Comparison of ENCODE assay signal across 8 cellular contexts in genomic region chr20:47360207-47360488, GRCh38. TPM values are rescaled to one million over a fixed set of nuclear protein-coding genes. Genes with fewer than 3 reads are reported as not detected.
DNase-seq lines count a peak whose midpoint lies in the region; ATAC-seq and TF ChIP-seq lines count a peak whose summit lies in the region.

No MANE protein-coding gene starts in this region.

- ATAC-seq in left colon (peak; percentile 49), GM18502 (IDR thresholded peaks at IDR 0.05; ENCODE audit: poor library complexity, unreplicated experiment) (no peak), GM21786 (IDR thresholded peaks at IDR 0.05; ENCODE audit: unreplicated experiment) (no peak)

- TF ChIP-seq CTCF in ascending aorta (IDR thresholded peaks at IDR 0.05) (no peak), type B pancreatic cell (conservative IDR thresholded peaks at IDR 0.05) (no peak)

- H3K4me3 Mint-ChIP-seq in type B pancreatic cell: peak overlapping the region; percentile 79

- H3K27ac Mint-ChIP-seq in type B pancreatic cell: no peak overlapping the region

- peaks cover 43 to 65% of the 10 kb centered on the region in 2 donors for H3K4me1 ChIP-seq in ascending aorta

- intact Hi-C loops in ascending aorta (cut with DNase I): loop anchor here (1.0 to 2.0 kb wide), 3 partner anchors 25 to 86 kb away; no protein-coding TSS in a partner anchor
- intact Hi-C loops in left colon (cut with DNase I, micrococcal nuclease): no loop called here

- H3K36me3 ChIP-seq in ascending aorta: no peaks in the 10 kb centered on the region

- H3K27ac ChIP-seq in ascending aorta: peak overlapping the region; percentile 95 to 99

- H3K36me3 Mint-ChIP-seq in type B pancreatic cell: no peaks in the 10 kb centered on the region

- H3K9me3 ChIP-seq in ascending aorta: no peaks in the 10 kb centered on the region

- no peaks in the 10 kb centered on the region for H3K9me3 Mint-ChIP-seq in type B pancreatic cell

- no peaks in the 10 kb centered on the region for H3K27me3 Mint-ChIP-seq in type B pancreatic cell

- peak; percentile 100 for DNase-seq in SIG-M5 treated with dmso at 0.1 percent for 504 hours (lab: John Stamatoyannopoulos, UW; ENCODE audit: unreplicated experiment)
- no peak for DNase-seq in SIG-M5 (lab: John Stamatoyannopoulos, UW)
- peak in 1 of 2 donors; percentile 85 for DNase-seq in ascending aorta (ENCODE audit: low spot score in 2 of 2)
- DNase-seq in left colon: peak; percentile 41 to 72
- DNase-seq in type B pancreatic cell (ENCODE audit: extremely low spot score, unreplicated experiment): no peak
- no peak for DNase-seq in effector CD8-positive, alpha-beta T cell (lab: John Stamatoyannopoulos, UW)

- no peaks in the 10 kb centered on the region for H3K27me3 ChIP-seq in ascending aorta

- peaks cover 69% of the 10 kb centered on the region for H3K4me1 Mint-ChIP-seq in type B pancreatic cell (ENCODE audit: unreplicated experiment)

- H3K4me3 ChIP-seq in ascending aorta: no peak overlapping the region

RNA-seq across cellular contexts. Expression of gene ZMYND8, which starts 3.6 kb away (rescaled TPM):
- total RNA-seq in ascending aorta: 23.2 TPM
- 10 to 100 TPM; 42.8 to 48.4 TPM for total RNA-seq in left colon
- total RNA-seq in type B pancreatic cell (ENCODE audit: low replicate concordance): 38.9 and 58.9 TPM in 2 replicates

Comparison
In these comparisons a context has a peak if more than half of its experiments do, and no peak if none do; other contexts are left out.
1. DNase-seq: peak in SIG-M5 treated with dmso at 0.1 percent for 504 hours (single experiment) and left colon (2 of 2); none in SIG-M5 (single experiment), type B pancreatic cell (single experiment) and effector CD8-positive, alpha-beta T cell (single experiment).